In genomic region chr4:121799888-121800501, GRCh38 we compare ENCODE assay signal across 2 cellular contexts.
TF ChIP-seq lines count a peak whose summit lies in the region.

No MANE protein-coding gene starts in this region.

TF ChIP-seq in A549, 52 proteins besides CTCF, POLR2A, EP300 and RAD21 (continued from another document):
- TF ChIP-seq, protein P1, sequence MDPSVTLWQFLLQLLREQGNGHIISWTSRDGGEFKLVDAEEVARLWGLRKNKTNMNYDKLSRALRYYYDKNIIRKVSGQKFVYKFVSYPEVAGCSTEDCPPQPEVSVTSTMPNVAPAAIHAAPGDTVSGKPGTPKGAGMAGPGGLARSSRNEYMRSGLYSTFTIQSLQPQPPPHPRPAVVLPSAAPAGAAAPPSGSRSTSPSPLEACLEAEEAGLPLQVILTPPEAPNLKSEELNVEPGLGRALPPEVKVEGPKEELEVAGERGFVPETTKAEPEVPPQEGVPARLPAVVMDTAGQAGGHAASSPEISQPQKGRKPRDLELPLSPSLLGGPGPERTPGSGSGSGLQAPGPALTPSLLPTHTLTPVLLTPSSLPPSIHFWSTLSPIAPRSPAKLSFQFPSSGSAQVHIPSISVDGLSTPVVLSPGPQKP (IDR thresholded peaks at IDR 0.05; ENCODE audit: low read depth, low read length), result no peak
- TF ChIP-seq MAFK (IDR thresholded peaks at IDR 0.05; ENCODE audit: partially characterized antibody) (no peak), CEBPB (IDR thresholded peaks at IDR 0.05) (no peak), NPAS2 (CRISPR knock-in tag; IDR thresholded peaks at IDR 0.05; ENCODE audit: borderline replicate concordance) (no peak), HOXB13 (CRISPR knock-in tag; IDR thresholded peaks at IDR 0.05; ENCODE audit: low read depth) (no peak), CBX8 (IDR thresholded peaks at IDR 0.05) (no peak), CBX2 (IDR thresholded peaks at IDR 0.05; ENCODE audit: borderline replicate concordance, low read depth) (no peak), MAZ (IDR thresholded peaks at IDR 0.05; ENCODE audit: borderline replicate concordance, low read depth, low read length) (no peak), KDM1A (IDR thresholded peaks at IDR 0.05; ENCODE audit: low read depth) (no peak), MYC (IDR thresholded peaks at IDR 0.05; ENCODE audit: borderline replicate concordance, low read length) (no peak)
- TF ChIP-seq, protein P2, sequence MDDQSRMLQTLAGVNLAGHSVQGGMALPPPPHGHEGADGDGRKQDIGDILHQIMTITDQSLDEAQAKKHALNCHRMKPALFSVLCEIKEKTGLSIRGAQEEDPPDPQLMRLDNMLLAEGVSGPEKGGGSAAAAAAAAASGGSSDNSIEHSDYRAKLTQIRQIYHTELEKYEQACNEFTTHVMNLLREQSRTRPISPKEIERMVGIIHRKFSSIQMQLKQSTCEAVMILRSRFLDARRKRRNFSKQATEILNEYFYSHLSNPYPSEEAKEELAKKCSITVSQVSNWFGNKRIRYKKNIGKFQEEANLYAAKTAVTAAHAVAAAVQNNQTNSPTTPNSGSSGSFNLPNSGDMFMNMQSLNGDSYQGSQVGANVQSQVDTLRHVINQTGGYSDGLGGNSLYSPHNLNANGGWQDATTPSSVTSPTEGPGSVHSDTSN (IDR thresholded peaks at IDR 0.05), result no peak
TF ChIP-seq in A549: peak in this region for 0.

TF ChIP-seq in GM23338, 12 proteins besides CTCF, POLR2A, EP300 and RAD21 (continued from another document):
- TF ChIP-seq JUNB (IDR thresholded peaks at IDR 0.05; ENCODE audit: unreplicated experiment) (no peak), EZH2phosphoT487 (IDR thresholded peaks at IDR 0.05; ENCODE audit: unreplicated experiment) (no peak), CREB1 (CRISPR knock-in tag; IDR thresholded peaks at IDR 0.05; ENCODE audit: low read depth) (no peak), ZNF462 (CRISPR knock-in tag; IDR thresholded peaks at IDR 0.05) (no peak), EZH2 (IDR thresholded peaks at IDR 0.05; ENCODE audit: low read depth, unreplicated experiment) (no peak), REST (IDR thresholded peaks at IDR 0.05; ENCODE audit: unreplicated experiment) (no peak), ZNF331 (CRISPR knock-in tag; IDR thresholded peaks at IDR 0.05; ENCODE audit: low read depth) (no peak)
